20 cellular contexts compared by ENCODE assay signal in genomic region chr12:69057742-69058141, GRCh38.
A peak's percentile ranks its signal among the peaks of the same experiment; 100 is the strongest.
DNase-seq lines count a peak whose midpoint lies in the region; ATAC-seq and TF ChIP-seq lines count a peak whose summit lies in the region.
"Had no signal": no experiment of that assay in that cellular context is flagged by ENCODE, and none has a peak within 500 bp of the region (broad histone marks: within the 10 kb centered on the region; RNA-seq: fewer than 3 reads in every experiment).

No MANE protein-coding gene starts in this region.

- no peak overlapping the region for H3K9ac ChIP-seq in GM23248
- H3K9ac ChIP-seq in IMR-90 (ENCODE audit: low read depth, low read length), result no peak overlapping the region
- peak overlapping the region; percentile 19 for H3K9ac ChIP-seq in mesenchymal stem cell (ENCODE audit: low read length)
- H3K9ac ChIP-seq: BLaER1 treated with 17β-estradiol and CSF1 and Interleukin-3, amounts not matched to agents 10 nM and 100 nM had no signal

- no peak overlapping the region for H2BK12ac ChIP-seq in mesenchymal stem cell (ENCODE audit: low read length in 2 of 2)

- no peak for TF ChIP-seq RAD21 in IMR-90 (IDR thresholded peaks at IDR 0.05; ENCODE audit: low read length)

- peak overlapping the region; percentile 26 for H2BK5ac ChIP-seq in IMR-90 (ENCODE audit: low read depth, low read length, poor library complexity, severe bottlenecking)
- no peak overlapping the region for H2BK5ac ChIP-seq in mesenchymal stem cell (ENCODE audit: low read depth, low read length, poor library complexity, severe bottlenecking)

- H2BK20ac ChIP-seq in IMR-90 (ENCODE audit: low read depth, low read length), result peak overlapping the region; percentile 31; the same call in 1 of the 2 replicates

- POLR2A ChIA-PET in IMR-90 (lab: Charles Lee; ENCODE audit: unreplicated experiment), result no interaction called here

- H3K79me1 ChIP-seq in IMR-90 (ENCODE audit: low read depth in 1 of 2, low read length in 2 of 2), result 0 out of 4 replicates have a peak, but pooled peaks cover 0 to 7% of the 10 kb centered on the region in 2 experiments
- H3K79me1 ChIP-seq in mesenchymal stem cell (replicated peaks; ENCODE audit: low read length, poor library complexity, severe bottlenecking), result no peaks in the 10 kb centered on the region

- H4K20me1 ChIP-seq in GM23248 (ENCODE audit: insufficient read depth) (no peaks in the 10 kb centered on the region), IMR-90 (ENCODE audit: insufficient read depth, low read length) (no peaks in the 10 kb centered on the region)
- H4K20me1 ChIP-seq: BLaER1 treated with 17β-estradiol and CSF1 and Interleukin-3, amounts not matched to agents 10 nM and 100 nM had no signal

- H2BK120ac ChIP-seq in IMR-90 (ENCODE audit: low read depth, low read length), result peak overlapping the region; percentile 19; the same call in 1 of the 2 replicates
- H2BK120ac ChIP-seq in mesenchymal stem cell (ENCODE audit: low read depth, low read length), result no peak overlapping the region

- H3K14ac ChIP-seq in IMR-90 (replicated peaks; ENCODE audit: low read depth, low read length) (no peak overlapping the region), mesenchymal stem cell (ENCODE audit: low read length in 2 of 2) (no peak overlapping the region)

- H2AFZ ChIP-seq in ACC112 (ENCODE audit: low read length, unreplicated experiment) (peak overlapping the region; percentile 8), GM23248 (no peak overlapping the region), IMR-90 (replicated peaks; ENCODE audit: low read length, poor library complexity) (no peak overlapping the region), mesenchymal stem cell (ENCODE audit: low read depth, low read length) (no peak overlapping the region)

- no peak overlapping the region for H2BK15ac ChIP-seq in IMR-90 (ENCODE audit: low read depth, low read length)
- no peak overlapping the region for H2BK15ac ChIP-seq in mesenchymal stem cell (ENCODE audit: low read depth, poor library complexity, severe bottlenecking)

- CTCF ChIA-PET in IMR-90 (lab: Yijun Ruan, JAX), result interaction anchor here (0.6 kb wide), 1 partner anchor 435 kb away, joined by 3 read pairs; no protein-coding TSS in a partner anchor

- no peaks in the 10 kb centered on the region for H3K9me3 Mint-ChIP-seq in stimulated activated naive B cell treated with anti-CD40 and anti-IgM and Interleukin-4, amounts not matched to agents 10 μg/mL and 1 μg/mL and 100 μg/mL, for 72 hours
- H3K9me3 Mint-ChIP-seq: CD4-positive, alpha-beta T cell; CD8-positive, alpha-beta memory T cell had no signal

- WGBS in GM23248 (ENCODE audit: low coverage in 1 of 2, low lambda C conversion rate in 2 of 2, missing lambda C conversion rate in 2 of 2), 2 experiments, result 34 to 50% methylated on average over 3 of the region's 3 CpGs
- no CpG with 5 or more reads among the region's 3 CpGs for WGBS in IMR-90 (ENCODE audit: extremely low coverage in 2 of 2, insufficient read length in 1 of 2), 2 experiments
- WGBS in mesenchymal stem cell, result 97% methylated on average over 2 of the region's 3 CpGs

- intact Hi-C loops in IMR-90 (cut with micrococcal nuclease), result loop anchor here (5.0 kb wide), 1 partner anchor 95 kb away; no protein-coding TSS in a partner anchor

- no peak overlapping the region for H3K27ac Mint-ChIP-seq in stimulated activated naive B cell treated with anti-CD40 and anti-IgM and Interleukin-4, amounts not matched to agents 10 μg/mL and 1 μg/mL and 100 μg/mL, for 72 hours
- H3K27ac Mint-ChIP-seq: CD4-positive, alpha-beta T cell; CD8-positive, alpha-beta memory T cell had no signal

- no peak for DNase-seq in GM23248
- no peak for DNase-seq in IMR-90
- no peak for DNase-seq in mesenchymal stem cell
- no peak for DNase-seq in stimulated activated naive B cell treated with anti-CD40 and anti-IgM and Interleukin-4, amounts not matched to agents 10 μg/mL and 1 μg/mL and 100 μg/mL, for 72 hours
- no peak for DNase-seq in 8988T
- DNase-seq: ACHN; AML-193; BE2C; CD4-positive, alpha-beta T cell; CD8-positive, alpha-beta memory T cell; DMS 273 treated with DMSO at 0.1 percent for 48 hours; DMS79; GDM1; H7 had no signal

- dilution Hi-C loops in IMR-90 (cut with HindIII; ENCODE audit: low sequenced_read_pairs, unreplicated experiment), result no loop called here

- no peaks in the 10 kb centered on the region for H3K36me3 Mint-ChIP-seq in stimulated activated naive B cell treated with anti-CD40 and anti-IgM and Interleukin-4, amounts not matched to agents 10 μg/mL and 1 μg/mL and 100 μg/mL, for 72 hours
- H3K36me3 Mint-ChIP-seq: CD14-positive monocyte; CD8-positive, alpha-beta memory T cell had no signal

- no peak overlapping the region for H4K8ac ChIP-seq in IMR-90 (ENCODE audit: low read depth in 2 of 2, low read length in 2 of 2)
- no peak overlapping the region for H4K8ac ChIP-seq in mesenchymal stem cell (ENCODE audit: low read length)

- no peak overlapping the region for H2AK9ac ChIP-seq in IMR-90 (replicated peaks; ENCODE audit: low read depth, low read length, poor library complexity)

- in situ Hi-C loops in GM23248 (cut with MboI), result no loop called here
- in situ Hi-C loops in IMR-90 (cut with MboI; ENCODE audit: low sequenced_read_pairs), result no loop called here

- BruUV-seq in IMR-90 (replicated peaks; lab: Mats Ljungman, UMichigan), result no TSS peak

- H3K18ac ChIP-seq in IMR-90 (ENCODE audit: low read depth, low read length) (peak overlapping the region; percentile 57), mesenchymal stem cell (ENCODE audit: low read depth in 1 of 2, low read length in 2 of 2) (peak overlapping the region in 1 of 2 experiments; percentile 44)

- TF ChIP-seq CTCF in IMR-90 (conservative IDR thresholded peaks at IDR 0.05; ENCODE audit: low read depth, low read length), result no peak

- H3K9me1 ChIP-seq in IMR-90 (ENCODE audit: insufficient read depth, low read length), result peaks cover 11% of the 10 kb centered on the region

- H4K5ac ChIP-seq in IMR-90 (ENCODE audit: low read depth, low read length), result no peak overlapping the region; the same call in 1 of the 2 replicates

- H3K9me3 ChIP-seq in GM23248 (ENCODE audit: low read depth) (no peaks in the 10 kb centered on the region), IMR-90 (ENCODE audit: control insufficient read depth, insufficient read depth, low read length) (no peaks in the 10 kb centered on the region), mesenchymal stem cell (ENCODE audit: control insufficient read depth, low read length) (peaks cover 3% of the 10 kb centered on the region)
- H3K9me3 ChIP-seq: BE2C; BLaER1 treated with 17β-estradiol and CSF1 and Interleukin-3, amounts not matched to agents 10 nM and 100 nM had no signal

- no peak overlapping the region for H3K4me3 Mint-ChIP-seq in stimulated activated naive B cell treated with anti-CD40 and anti-IgM and Interleukin-4, amounts not matched to agents 10 μg/mL and 1 μg/mL and 100 μg/mL, for 72 hours
- H3K4me3 Mint-ChIP-seq: CD14-positive monocyte; CD4-positive, alpha-beta T cell; CD8-positive, alpha-beta memory T cell; HFFc6 had no signal

- H3K27me3 Mint-ChIP-seq in stimulated activated naive B cell treated with anti-CD40 and anti-IgM and Interleukin-4, amounts not matched to agents 10 μg/mL and 1 μg/mL and 100 μg/mL, for 72 hours, result no peaks in the 10 kb centered on the region
- H3K27me3 Mint-ChIP-seq: CD4-positive, alpha-beta T cell had no signal

- TF ChIP-seq POLR2A in IMR-90 (IDR thresholded peaks at IDR 0.05; ENCODE audit: low read depth, low read length), result no peak

- no peak for ATAC-seq in IMR-90 (ENCODE audit: low read depth)
- no peak for ATAC-seq in stimulated activated naive B cell treated with anti-CD40 and anti-IgM and Interleukin-4, amounts not matched to agents 10 μg/mL and 1 μg/mL and 100 μg/mL, for 72 hours (replicated peaks)
- no peak for ATAC-seq in HG03039 (IDR thresholded peaks at IDR 0.05; ENCODE audit: unreplicated experiment)
- ATAC-seq: GM12878 had no signal

- H3K9me2 ChIP-seq in GM23248 (ENCODE audit: insufficient read depth), result no peaks in the 10 kb centered on the region

- peak overlapping the region; percentile 83 for H3K27ac ChIP-seq in ACC112 (ENCODE audit: low read depth, low read length)
- H3K27ac ChIP-seq in GM23248, result peak overlapping the region; percentile 75; the same call in 1 of the 2 replicates
- no peak overlapping the region for H3K27ac ChIP-seq in IMR-90 (ENCODE audit: insufficient read depth, low read length)
- no peak overlapping the region for H3K27ac ChIP-seq in mesenchymal stem cell (ENCODE audit: low read length, poor library complexity, severe bottlenecking)
- H3K27ac ChIP-seq: BLaER1 treated with 17β-estradiol and CSF1 and Interleukin-3, amounts not matched to agents 10 nM and 100 nM had no signal

- H3K4me1 ChIP-seq in ACC112 (ENCODE audit: control insufficient read depth, insufficient read depth, low read length, unreplicated experiment), result peaks cover 50% of the 10 kb centered on the region
- H3K4me1 ChIP-seq in GM23248 (ENCODE audit: insufficient read depth), result peaks cover 46% of the 10 kb centered on the region
- H3K4me1 ChIP-seq in IMR-90 (ENCODE audit: control insufficient read depth, insufficient read depth, low read length), result peaks cover 21% of the 10 kb centered on the region
- H3K4me1 ChIP-seq in mesenchymal stem cell (ENCODE audit: control insufficient read depth, insufficient read depth, low read depth, low read length), result peaks cover 4% of the 10 kb centered on the region
- H3K4me1 ChIP-seq: BE2C had no signal

- H3K36me3 ChIP-seq in ACC112 (ENCODE audit: insufficient read depth, low read length), result 0 out of 2 replicates have a peak, but pooled peaks cover 3% of the 10 kb centered on the region
- no peaks in the 10 kb centered on the region for H3K36me3 ChIP-seq in GM23248 (ENCODE audit: low read depth)
- H3K36me3 ChIP-seq in IMR-90 (ENCODE audit: control insufficient read depth, insufficient read depth, low read length), result no peaks in the 10 kb centered on the region
- H3K36me3 ChIP-seq in mesenchymal stem cell (ENCODE audit: control insufficient read depth in 1 of 2, insufficient read depth in 2 of 2, low read depth in 1 of 2, low read length in 2 of 2), result no peaks in the 10 kb centered on the region
- H3K36me3 ChIP-seq: BE2C; BLaER1 treated with 17β-estradiol and CSF1 and Interleukin-3, amounts not matched to agents 10 nM and 100 nM had no signal

- H3K23ac ChIP-seq in IMR-90 (ENCODE audit: low read depth, low read length) (no peak overlapping the region), mesenchymal stem cell (ENCODE audit: low read length in 2 of 2) (no peak overlapping the region)

- peak overlapping the region; percentile 11; the same call in 1 of the 2 replicates for H3K4ac ChIP-seq in IMR-90 (ENCODE audit: low read depth, low read length)
- no peak overlapping the region for H3K4ac ChIP-seq in mesenchymal stem cell (ENCODE audit: low read depth in 1 of 2, low read length in 2 of 2)

- peaks cover 50% of the 10 kb centered on the region for H3F3A ChIP-seq in GM23248 (ENCODE audit: insufficient read depth)

- H2AK5ac ChIP-seq in IMR-90 (ENCODE audit: low read depth, low read length) (peak overlapping the region; percentile 42; the same call in 1 of the 2 replicates), mesenchymal stem cell (ENCODE audit: low read length, severe bottlenecking) (no peak overlapping the region)

- H3K27me3 ChIP-seq in ACC112 (ENCODE audit: insufficient read depth, low read length) (no peaks in the 10 kb centered on the region), GM23248 (replicated peaks; ENCODE audit: insufficient read depth) (no peaks in the 10 kb centered on the region), IMR-90 (ENCODE audit: control insufficient read depth, insufficient read depth, low read length) (no peaks in the 10 kb centered on the region), mesenchymal stem cell (ENCODE audit: control insufficient read depth in 1 of 2, insufficient read depth in 1 of 2, low read length in 2 of 2) (no peaks in the 10 kb centered on the region)
- H3K27me3 ChIP-seq: BLaER1 treated with 17β-estradiol and CSF1 and Interleukin-3, amounts not matched to agents 10 nM and 100 nM had no signal

- H3K4me1 Mint-ChIP-seq in stimulated activated naive B cell treated with anti-CD40 and anti-IgM and Interleukin-4, amounts not matched to agents 10 μg/mL and 1 μg/mL and 100 μg/mL, for 72 hours, result no peaks in the 10 kb centered on the region

- H3K79me2 ChIP-seq in ACC112 (ENCODE audit: control insufficient read depth, insufficient read depth, low read length, unreplicated experiment), result no peaks in the 10 kb centered on the region
- no peaks in the 10 kb centered on the region for H3K79me2 ChIP-seq in GM23248 (ENCODE audit: insufficient read depth)

- H3K4me3 ChIP-seq in ACC112 (ENCODE audit: low read depth, low read length) (no peak overlapping the region), GM23248 (no peak overlapping the region), IMR-90 (ENCODE audit: insufficient read depth, low read depth, low read length) (no peak overlapping the region), mesenchymal stem cell (ENCODE audit: insufficient read depth in 1 of 2, low read depth in 1 of 2, low read length in 2 of 2) (no peak overlapping the region)
- H3K4me3 ChIP-seq: BLaER1 treated with 17β-estradiol and CSF1 and Interleukin-3, amounts not matched to agents 10 nM and 100 nM; GM12878 had no signal

- peak overlapping the region; percentile 52 for H3K4me2 ChIP-seq in GM23248 (ENCODE audit: unreplicated experiment)
- no peak overlapping the region for H3K4me2 ChIP-seq in IMR-90 (ENCODE audit: low read depth, low read length)
- no peak overlapping the region for H3K4me2 ChIP-seq in mesenchymal stem cell (ENCODE audit: low read length, poor library complexity, severe bottlenecking)

- no peak overlapping the region for H3K56ac ChIP-seq in IMR-90 (ENCODE audit: extremely low read depth, insufficient read depth, low read length)

- no peak overlapping the region; the same call in 1 of the 2 replicates for H4K91ac ChIP-seq in IMR-90 (ENCODE audit: insufficient read depth, low read depth, low read length)
- H4K91ac ChIP-seq in mesenchymal stem cell (ENCODE audit: low read length), result no peak overlapping the region

Comparison
In these comparisons a context has a peak if more than half of its experiments do, and no peak if none do; other contexts are left out.
1. H3K27ac ChIP-seq: peak in ACC112 (single experiment) and GM23248 (single experiment); none in IMR-90 (single experiment) and mesenchymal stem cell (single experiment).